In the genomic region with DNA sequence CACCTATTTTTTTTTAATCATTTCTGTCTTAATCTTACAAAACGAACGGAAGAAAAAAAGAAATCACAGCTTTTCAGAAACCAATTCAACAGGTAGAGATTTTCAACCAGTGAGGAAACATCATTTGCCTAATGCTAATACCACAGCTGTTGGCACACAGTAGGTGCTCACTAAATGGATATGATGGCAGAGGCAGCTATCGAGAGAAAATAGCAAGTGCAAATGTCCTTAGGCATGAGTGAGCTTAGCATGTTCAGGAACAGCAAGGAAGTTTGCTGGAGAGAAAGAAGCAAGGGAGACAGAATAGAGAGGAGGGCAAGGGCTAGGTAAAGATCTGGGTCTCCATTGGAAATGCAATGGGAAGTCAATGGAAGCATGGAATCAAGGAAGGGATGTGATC, we compare ENCODE assay signal across 29 cellular contexts.
"Had no signal": no experiment of that assay in that cellular context is flagged by ENCODE, and none has a peak within 500 bp of the region (broad histone marks: within the 10 kb centered on the region; RNA-seq: fewer than 3 reads in every experiment).

No MANE protein-coding gene starts in this region.

- FAIRE-seq: astrocyte, endothelial cell of umbilical vein had no signal

- H3K4me1 Mint-ChIP-seq: activated B cell treated with CpG ODN at 0.5 μM for 24 hours; nephron progenitor cell; stimulated activated memory B cell treated with anti-CD40 and anti-IgM and Interleukin-4, amounts not matched to agents 10 μg/mL and 1 μg/mL and 100 μg/mL, for 72 hours had no signal

- H3K27ac ChIP-seq: adrenal gland, vagina had no signal

- ATAC-seq: activated CD4-positive, alpha-beta T cell treated with anti-CD3 and anti-CD28 coated beads for 36 hours; activated naive CD4-positive, alpha-beta T cell treated with anti-CD3 and anti-CD28 coated beads, Interleukin-2, amount 50 U/mL, for 72 hours; activated T-cell treated with anti-CD3 and anti-CD28 coated beads, Interleukin-2, amount 50 U/mL, for 4 hours; stimulated activated memory B cell treated with anti-CD40 and anti-IgM and Interleukin-4, amounts not matched to agents 10 μg/mL and 1 μg/mL and 100 μg/mL, for 72 hours had no signal

- H3K27me3 ChIP-seq: adrenal gland, stomach, testis, vagina had no signal

- H3K27me3 Mint-ChIP-seq: activated B cell treated with CpG ODN at 0.5 μM for 24 hours; activated CD4-positive, alpha-beta T cell treated with anti-CD3 and anti-CD28 coated beads for 36 hours; memory B cell; stimulated activated memory B cell treated with anti-CD40 and anti-IgM and Interleukin-4, amounts not matched to agents 10 μg/mL and 1 μg/mL and 100 μg/mL, for 72 hours had no signal

- H3K4me1 ChIP-seq: adrenal gland, testis, vagina had no signal

- DNase-seq: activated B cell treated with CpG ODN at 0.5 μM for 24 hours; activated CD4-positive, alpha-beta T cell treated with anti-CD3 and anti-CD28 coated beads for 36 hours; activated CD4-positive, alpha-beta T cell treated with anti-CD3 and anti-CD28 coated beads, Interleukin-2, amount 50 U/mL, for 4 hours; activated CD8-positive, alpha-beta memory T cell treated with anti-CD3 and anti-CD28 coated beads, Interleukin-2, amount 50 U/mL, for 48 hours; activated effector memory CD4-positive, alpha-beta T cell treated with Interleukin-2 at 50 U/mL for 16 hours; activated T-cell treated with anti-CD3 and anti-CD28 coated beads, Interleukin-2, amount 50 U/mL, for 4 hours; adrenal gland; central memory CD4-positive, alpha-beta T cell; dermis blood vessel endothelial cell; effector CD8-positive, alpha-beta T cell; foreskin melanocyte; glutamatergic neuron; hippocampal formation; nephron progenitor cell; nucleus accumbens; posterior cingulate gyrus; stimulated activated CD4-positive, alpha-beta T cell treated with anti-CD3 and anti-CD28 coated beads, Interleukin-15, amount 100 ng/mL, for 24 hours; stomach; T1000; testis; trophoblast cell had no signal

- H3K4me3 Mint-ChIP-seq: activated B cell treated with CpG ODN at 0.5 μM for 24 hours; activated CD4-positive, alpha-beta T cell treated with anti-CD3 and anti-CD28 coated beads for 36 hours; activated T-cell treated with anti-CD3 and anti-CD28 coated beads, Interleukin-2, amount 50 U/mL, for 4 hours; memory B cell; nephron progenitor cell; stimulated activated memory B cell treated with anti-CD40 and anti-IgM and Interleukin-4, amounts not matched to agents 10 μg/mL and 1 μg/mL and 100 μg/mL, for 72 hours; T-helper 1 cell treated with Interleukin-12 subunit alpha and Interleukin-12 subunit beta and Interleukin-4 antibody, amounts not matched to agents 30 μg/mL and 1 μg/mL, for 36 hours had no signal

- H3K27ac Mint-ChIP-seq: activated B cell treated with CpG ODN at 0.5 μM for 24 hours; activated CD4-positive, alpha-beta T cell treated with anti-CD3 and anti-CD28 coated beads for 36 hours; memory B cell; nephron progenitor cell; stimulated activated memory B cell treated with anti-CD40 and anti-IgM and Interleukin-4, amounts not matched to agents 10 μg/mL and 1 μg/mL and 100 μg/mL, for 72 hours; T-helper 1 cell treated with Interleukin-12 subunit alpha and Interleukin-12 subunit beta and Interleukin-4 antibody, amounts not matched to agents 30 μg/mL and 1 μg/mL, for 36 hours had no signal

- H3K9me3 Mint-ChIP-seq: activated B cell treated with CpG ODN at 0.5 μM for 24 hours; activated naive CD4-positive, alpha-beta T cell treated with anti-CD3 and anti-CD28 coated beads, Interleukin-2, amount 50 U/mL, for 72 hours; activated T-cell treated with anti-CD3 and anti-CD28 coated beads, Interleukin-2, amount 50 U/mL, for 4 hours; memory B cell; nephron progenitor cell; stimulated activated memory B cell treated with anti-CD40 and anti-IgM and Interleukin-4, amounts not matched to agents 10 μg/mL and 1 μg/mL and 100 μg/mL, for 72 hours; T-helper 1 cell treated with Interleukin-12 subunit alpha and Interleukin-12 subunit beta and Interleukin-4 antibody, amounts not matched to agents 30 μg/mL and 1 μg/mL, for 36 hours had no signal

- H3K9me3 ChIP-seq: adrenal gland, stomach, testis, vagina had no signal

- H3K4me2 ChIP-seq: smooth muscle cell had no signal

- H3K4me3 ChIP-seq: adrenal gland, smooth muscle cell, stomach, testis, vagina had no signal
